8 cellular contexts compared by ENCODE assay signal in genomic region chr10:119872610-119872859, GRCh38. TPM values are rescaled to one million over a fixed set of nuclear protein-coding genes. Genes with fewer than 3 reads are reported as not detected.
DNase-seq lines count a peak whose midpoint lies in the region; ATAC-seq, FAIRE-seq and TF ChIP-seq lines count a peak whose summit lies in the region.

MCMBP (minus strand) TSS chr10:119872843; CDS start chr10:119872584, 259 bp downstream.

- no peaks in the 10 kb centered on the region for H3K27me3 ChIP-seq in subcutaneous abdominal adipose tissue (ENCODE audit: control insufficient read depth in 5 of 5, insufficient read depth in 4 of 5, low read length in 5 of 5)

- intact Hi-C loops in kidney (cut with DNase I), result no loop called here

- ATAC-seq in GM18520 (IDR thresholded peaks at IDR 0.05; ENCODE audit: unreplicated experiment) (peak; percentile 27), HG03159 (IDR thresholded peaks at IDR 0.05; ENCODE audit: unreplicated experiment) (peak; percentile 33), HG03442 (IDR thresholded peaks at IDR 0.05; ENCODE audit: unreplicated experiment) (no peak)

- DNase-seq in astrocyte of the spinal cord (ENCODE audit: low read depth, low spot score), result no peak
- DNase-seq in kidney, result no peak
- DNase-seq in NCI-H774 (lab: John Stamatoyannopoulos, UW), result no peak
- no peak for DNase-seq in NCI-H1092 treated with DMSO at 0.1 percent for 48 hours (lab: John Stamatoyannopoulos, UW)

- FAIRE-seq in kidney (lab: Jason Lieb, UNC), result no peak

- H3K4me1 ChIP-seq in kidney (ENCODE audit: control insufficient read depth in 1 of 2, insufficient read depth in 1 of 2, low read depth in 1 of 2, low read length in 2 of 2) (peaks cover 4 to 10% of the 10 kb centered on the region in 2 donors), subcutaneous abdominal adipose tissue (ENCODE audit: control insufficient read depth in 5 of 5, insufficient read depth in 5 of 5, low read length in 5 of 5) (peaks cover 0 to 41% (median 33%) of the 10 kb centered on the region in 5 donors)

- TF ChIP-seq CTCF in astrocyte of the spinal cord (IDR thresholded peaks at IDR 0.05; ENCODE audit: low read depth, low read length) (no peak), kidney (IDR thresholded peaks at IDR 0.05; ENCODE audit: borderline replicate concordance, extremely low read depth, insufficient read depth) (no peak)

- H3K4me3 ChIP-seq in astrocyte of the spinal cord (ENCODE audit: low read depth, low read length) (peak within 1 kb of the TSS; percentile 78), kidney (ENCODE audit: low read length in 2 of 2) (peak within 1 kb of the TSS; percentile 71 to 86), subcutaneous abdominal adipose tissue (ENCODE audit: low read depth in 1 of 5, low read length in 5 of 5) (peak within 1 kb of the TSS; percentile 78 to 95 (median 93))

- H3K36me3 ChIP-seq in kidney (ENCODE audit: control insufficient read depth in 1 of 2, insufficient read depth in 2 of 2, low read length in 2 of 2) (no peaks in the 10 kb centered on the region), subcutaneous abdominal adipose tissue (ENCODE audit: control insufficient read depth in 5 of 5, insufficient read depth in 5 of 5, low read length in 5 of 5) (no peaks in the 10 kb centered on the region)

- H3K9ac ChIP-seq in kidney (ENCODE audit: low read length in 2 of 2) (peak within 1 kb of the TSS; percentile 72 to 88), subcutaneous abdominal adipose tissue (ENCODE audit: low read length in 5 of 5) (peak within 1 kb of the TSS; percentile 77 to 85 (median 81))

- H3K9me3 ChIP-seq in kidney (ENCODE audit: control insufficient read depth in 1 of 2, low read length in 2 of 2) (no peaks in the 10 kb centered on the region), subcutaneous abdominal adipose tissue (ENCODE audit: control insufficient read depth in 5 of 5, low read length in 5 of 5) (no peaks in the 10 kb centered on the region)

- in situ Hi-C loops in astrocyte of the spinal cord (cut with HindIII; ENCODE audit: low sequenced_read_pairs), result no loop called here

- peak within 1 kb of the TSS; percentile 79 to 86 for H3K27ac ChIP-seq in kidney (ENCODE audit: low read depth in 2 of 2, low read length in 2 of 2)
- H3K27ac ChIP-seq in subcutaneous abdominal adipose tissue (ENCODE audit: low read depth, low read length), result peak within 1 kb of the TSS; percentile 91

RNA-seq across cellular contexts. Expression of gene MCMBP, which starts in this region (rescaled TPM):
- total RNA-seq in kidney, result 45.3 TPM
- polyA plus RNA-seq in kidney (ENCODE audit: insufficient read depth, low read depth, low replicate concordance), result 21.3 TPM
